In the genomic region with DNA sequence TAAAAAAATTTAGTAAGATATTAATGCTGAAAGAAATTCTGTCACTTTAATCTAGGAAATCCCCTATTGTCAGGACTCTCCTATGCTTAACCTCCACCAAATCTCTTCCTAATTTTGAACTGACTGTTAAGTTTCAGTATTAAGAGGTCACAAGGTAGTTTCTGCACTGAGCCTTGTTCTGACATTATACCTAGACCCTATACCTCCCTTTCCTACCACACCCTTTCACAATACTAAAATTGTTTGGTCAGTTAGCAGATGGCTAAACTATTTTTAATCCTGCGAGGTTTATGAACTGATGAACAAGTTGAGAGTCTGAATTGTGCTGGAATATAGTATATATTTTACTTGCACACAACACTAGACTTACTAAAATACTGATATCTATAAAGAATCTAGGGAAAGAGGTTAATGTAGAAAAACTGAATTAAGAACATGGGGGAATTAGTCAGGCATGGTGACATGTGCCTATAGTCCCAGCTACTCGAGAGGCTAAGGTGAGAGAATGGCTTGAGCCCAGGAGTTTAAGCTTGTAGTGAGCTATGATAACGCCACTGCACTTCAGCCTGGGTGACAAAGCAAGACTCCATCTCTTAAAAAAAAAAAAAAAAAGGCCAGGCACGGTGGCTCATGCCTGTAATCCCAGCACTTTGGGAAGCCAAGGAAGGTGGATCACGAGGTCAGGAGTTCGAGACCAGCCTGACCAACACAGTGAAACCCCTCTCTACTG, we compare ENCODE assay signal across 11 cellular contexts. TPM values are rescaled to one million over a fixed set of nuclear protein-coding genes. Genes with fewer than 3 reads are reported as not detected.
DNase-seq lines count a peak whose midpoint lies in the region; ATAC-seq and TF ChIP-seq lines count a peak whose summit lies in the region.
"Had no signal": no experiment of that assay in that cellular context is flagged by ENCODE, and none has a peak within 500 bp of the region (broad histone marks: within the 10 kb centered on the region; RNA-seq: fewer than 3 reads in every experiment).

No MANE protein-coding gene starts in this region.

- DNase-seq in GM10248 (ENCODE audit: extremely low spot score): peak; percentile 46
- no peak for DNase-seq in H4 (ENCODE audit: low spot score)
- DNase-seq in SHP77 (lab: John Stamatoyannopoulos, UW): no peak
- DNase-seq in activated CD4-positive, alpha-beta T cell treated with anti-CD3 and anti-CD28 coated beads, Interleukin-2, amount 50 U/mL, for 1 hour: no peak
- DNase-seq in NCI-H510A treated with DMSO at 0.1 percent for 48 hours (lab: John Stamatoyannopoulos, UW): no peak
- DNase-seq: aorta, esophagus squamous epithelium, H9 had no signal

- POLR2A ChIA-PET in GM10248 (lab: Yijun Ruan, JAX): interaction anchor here (0.6 kb wide), 1 partner anchor 8 kb away, joined by 3 read pairs; no protein-coding TSS in a partner anchor

- ATAC-seq in GM19023 (IDR thresholded peaks at IDR 0.05; ENCODE audit: unreplicated experiment) (peak; percentile 97), HG02763 (IDR thresholded peaks at IDR 0.05; ENCODE audit: unreplicated experiment) (peak; percentile 90), HG03575 (IDR thresholded peaks at IDR 0.05; ENCODE audit: extremely low read depth, insufficient number of reproducible peaks, low FRiP score, unreplicated experiment) (peak; percentile 91)

- CTCF ChIA-PET in GM10248 (lab: Yijun Ruan, JAX): interaction anchor here (0.8 to 1.8 kb wide), 8 partner anchors 9 to 420 kb away, joined by 3 to 13 read pairs (median 4); no protein-coding TSS in a partner anchor

- TF ChIP-seq CTCF in GM10248 (IDR thresholded peaks at IDR 0.05; ENCODE audit: control extremely low read depth, extremely low read depth, low read depth, missing control alignments): no peak

RNA-seq across cellular contexts. Expression of a gene that starts 51.5 kb away (rescaled TPM):
- total RNA-seq in H4 (2014; rRNA removed; shearing (Covaris generic)): 45.2 and 65.6 TPM in 2 replicates

RNA-seq across cellular contexts. Expression of a gene that starts 53.2 kb away (rescaled TPM):
- total RNA-seq in H4 (2014; rRNA removed; shearing (Covaris generic)): not detected in 2 replicates
- total RNA-seq: H9 had no signal
